Comparison of ENCODE assay signal across 8 cellular contexts in genomic region chr1:6519935-6520621, GRCh38.
DNase-seq lines count a peak whose midpoint lies in the region; ATAC-seq and TF ChIP-seq lines count a peak whose summit lies in the region.

No MANE protein-coding gene starts in this region.

- ATAC-seq in GM18498 (IDR thresholded peaks at IDR 0.05; ENCODE audit: unreplicated experiment) (no peak), HG02973 (IDR thresholded peaks at IDR 0.05; ENCODE audit: unreplicated experiment) (no peak), HG02798 (IDR thresholded peaks at IDR 0.05; ENCODE audit: poor library complexity, unreplicated experiment) (no peak)

- TF ChIP-seq CTCF in foreskin fibroblast (IDR thresholded peaks at IDR 0.05; ENCODE audit: low read depth, low read length) = no peak

- H3K36me3 ChIP-seq in NT2/D1 (ENCODE audit: insufficient read depth, insufficient read length, low read length) = peaks cover 11% of the 10 kb centered on the region
- peaks cover 8% of the 10 kb centered on the region for H3K36me3 ChIP-seq in effector memory CD4-positive, alpha-beta T cell (ENCODE audit: control insufficient read depth, insufficient read depth, low read length)

- DNase-seq in GM03348 (ENCODE audit: low spot score) = peak; percentile 84
- peak; percentile 89 for DNase-seq in NT2/D1 (ENCODE audit: low read depth, low spot score)
- DNase-seq in foreskin fibroblast = peak; percentile 79 to 93
- peak; percentile 32 for DNase-seq in pons (ENCODE audit: low spot score)
- DNase-seq in effector memory CD4-positive, alpha-beta T cell = no peak

- H3K9ac ChIP-seq in NT2/D1 (ENCODE audit: insufficient read length, low read depth) = no peak overlapping the region

- H3K27me3 ChIP-seq in NT2/D1 (ENCODE audit: insufficient read depth, insufficient read length) = no peaks in the 10 kb centered on the region
- no peaks in the 10 kb centered on the region for H3K27me3 ChIP-seq in effector memory CD4-positive, alpha-beta T cell (replicated peaks; ENCODE audit: control insufficient read depth, insufficient read depth, low read length, poor library complexity, severe bottlenecking)

- H3K27ac ChIP-seq in effector memory CD4-positive, alpha-beta T cell (ENCODE audit: insufficient read depth, low read length, poor library complexity, severe bottlenecking) = no peak overlapping the region

- H3K4me1 ChIP-seq in NT2/D1 (ENCODE audit: insufficient read depth, insufficient read length) = peaks cover 5% of the 10 kb centered on the region
- H3K4me1 ChIP-seq in effector memory CD4-positive, alpha-beta T cell (ENCODE audit: control insufficient read depth, insufficient read depth, low read length, poor library complexity, severe bottlenecking) = no peaks in the 10 kb centered on the region

- H3K4me3 ChIP-seq in NT2/D1 (ENCODE audit: insufficient read length, low read depth) (no peak overlapping the region), foreskin fibroblast (ENCODE audit: low read depth in 1 of 2, low read length in 2 of 2) (no peak overlapping the region)
- H3K4me3 ChIP-seq in effector memory CD4-positive, alpha-beta T cell (ENCODE audit: insufficient read depth, low read depth, low read length, poor library complexity, severe bottlenecking) = no peak overlapping the region

- H3K9me3 ChIP-seq in NT2/D1 (ENCODE audit: insufficient read depth, low read length) = no peaks in the 10 kb centered on the region
- H3K9me3 ChIP-seq in effector memory CD4-positive, alpha-beta T cell (ENCODE audit: control insufficient read depth, low read length) = no peaks in the 10 kb centered on the region

Comparison
In these comparisons a context has a peak if more than half of its experiments do, and no peak if none do; other contexts are left out.
1. DNase-seq: peak in GM03348 (single experiment), NT2/D1 (single experiment), foreskin fibroblast (2 of 2) and pons (single experiment); none in effector memory CD4-positive, alpha-beta T cell (0 of 3).